In the genomic region with DNA sequence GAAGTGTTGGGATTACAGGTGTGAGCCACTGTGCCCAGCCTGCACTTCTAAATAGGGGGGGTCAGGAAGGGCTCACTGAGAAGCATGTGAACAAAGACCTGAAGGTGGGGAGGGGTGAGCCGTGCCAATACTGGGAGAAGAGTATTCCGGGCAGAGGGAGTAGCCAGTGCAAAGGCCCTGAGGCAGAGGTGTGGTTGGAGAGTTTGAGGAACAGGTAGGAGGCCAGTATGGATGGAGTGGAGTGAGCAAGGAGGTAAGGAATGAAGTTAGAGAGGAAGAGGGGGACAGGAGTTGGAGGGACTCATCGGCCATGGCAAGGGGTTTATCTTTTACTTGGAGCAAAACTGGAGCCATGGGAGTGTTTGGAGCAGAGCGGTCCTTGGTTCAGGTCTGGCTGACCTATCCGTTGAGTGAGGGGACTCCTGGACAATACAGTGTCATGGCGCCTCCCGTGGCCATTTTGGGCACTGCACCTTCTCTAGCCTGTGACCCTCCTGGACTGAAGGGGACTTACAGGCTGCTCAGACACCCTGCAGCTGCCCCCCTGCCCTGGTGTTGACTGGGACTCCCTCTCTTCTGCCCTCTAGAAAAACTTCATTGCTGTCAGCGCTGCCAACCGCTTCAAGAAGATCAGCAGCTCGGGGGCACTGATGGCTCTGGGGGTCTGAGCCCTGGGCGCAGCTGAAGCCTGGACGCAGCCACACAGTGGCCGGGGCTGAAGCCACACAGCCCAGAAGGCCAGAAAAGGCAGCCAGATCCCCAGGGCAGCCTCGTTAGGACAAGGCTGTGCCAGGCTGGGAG, we compare ENCODE assay signal across 1 cellular context.
TF ChIP-seq lines count a peak whose summit lies in the region.

No MANE protein-coding gene starts in this region.

TF ChIP-seq in neural cell, 6 proteins besides CTCF, POLR2A, EP300 and RAD21 (continued from another document):
- TF ChIP-seq, protein P1, sequence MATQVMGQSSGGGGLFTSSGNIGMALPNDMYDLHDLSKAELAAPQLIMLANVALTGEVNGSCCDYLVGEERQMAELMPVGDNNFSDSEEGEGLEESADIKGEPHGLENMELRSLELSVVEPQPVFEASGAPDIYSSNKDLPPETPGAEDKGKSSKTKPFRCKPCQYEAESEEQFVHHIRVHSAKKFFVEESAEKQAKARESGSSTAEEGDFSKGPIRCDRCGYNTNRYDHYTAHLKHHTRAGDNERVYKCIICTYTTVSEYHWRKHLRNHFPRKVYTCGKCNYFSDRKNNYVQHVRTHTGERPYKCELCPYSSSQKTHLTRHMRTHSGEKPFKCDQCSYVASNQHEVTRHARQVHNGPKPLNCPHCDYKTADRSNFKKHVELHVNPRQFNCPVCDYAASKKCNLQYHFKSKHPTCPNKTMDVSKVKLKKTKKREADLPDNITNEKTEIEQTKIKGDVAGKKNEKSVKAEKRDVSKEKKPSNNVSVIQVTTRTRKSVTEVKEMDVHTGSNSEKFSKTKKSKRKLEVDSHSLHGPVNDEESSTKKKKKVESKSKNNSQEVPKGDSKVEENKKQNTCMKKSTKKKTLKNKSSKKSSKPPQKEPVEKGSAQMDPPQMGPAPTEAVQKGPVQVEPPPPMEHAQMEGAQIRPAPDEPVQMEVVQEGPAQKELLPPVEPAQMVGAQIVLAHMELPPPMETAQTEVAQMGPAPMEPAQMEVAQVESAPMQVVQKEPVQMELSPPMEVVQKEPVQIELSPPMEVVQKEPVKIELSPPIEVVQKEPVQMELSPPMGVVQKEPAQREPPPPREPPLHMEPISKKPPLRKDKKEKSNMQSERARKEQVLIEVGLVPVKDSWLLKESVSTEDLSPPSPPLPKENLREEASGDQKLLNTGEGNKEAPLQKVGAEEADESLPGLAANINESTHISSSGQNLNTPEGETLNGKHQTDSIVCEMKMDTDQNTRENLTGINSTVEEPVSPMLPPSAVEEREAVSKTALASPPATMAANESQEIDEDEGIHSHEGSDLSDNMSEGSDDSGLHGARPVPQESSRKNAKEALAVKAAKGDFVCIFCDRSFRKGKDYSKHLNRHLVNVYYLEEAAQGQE (IDR thresholded peaks at IDR 0.05; ENCODE audit: borderline replicate concordance): no peak
- TF ChIP-seq MXI1 (conservative IDR thresholded peaks at IDR 0.05; ENCODE audit: poor library complexity, severe bottlenecking): no peak
